Comparison of ENCODE assay signal across 9 cellular contexts in the genomic region with DNA sequence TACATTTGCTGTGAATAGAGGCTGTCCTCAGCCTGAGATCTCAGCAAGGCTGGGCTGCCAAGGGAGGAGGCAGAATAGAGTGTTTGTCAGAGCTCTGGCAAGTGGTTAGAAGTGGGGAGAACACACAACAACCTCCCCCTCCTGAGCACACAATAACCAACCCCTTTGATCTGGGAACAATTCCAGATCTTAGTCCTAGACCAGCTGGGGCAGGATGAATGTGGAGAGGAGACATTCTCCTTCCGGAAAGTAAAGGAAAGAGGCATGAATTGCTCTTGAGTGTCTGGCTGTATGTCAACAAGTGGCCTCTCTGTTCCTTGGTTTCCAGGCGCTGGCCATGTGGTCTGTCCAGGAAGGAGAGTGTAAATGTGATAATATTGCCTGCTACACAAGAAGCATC.
DNase-seq lines count a peak whose midpoint lies in the region; ATAC-seq, FAIRE-seq and TF ChIP-seq lines count a peak whose summit lies in the region.
"Had no signal": no experiment of that assay in that cellular context is flagged by ENCODE, and none has a peak within 500 bp of the region (broad histone marks: within the 10 kb centered on the region; RNA-seq: fewer than 3 reads in every experiment).

No MANE protein-coding gene starts in this region.

- ATAC-seq in HG03342 (IDR thresholded peaks at IDR 0.05; ENCODE audit: unreplicated experiment) (peak; percentile 11), HG02642 (IDR thresholded peaks at IDR 0.05; ENCODE audit: poor library complexity, unreplicated experiment) (no peak), GM21390 (IDR thresholded peaks at IDR 0.05; ENCODE audit: unreplicated experiment) (no peak)

- H3K27ac ChIP-seq in astrocyte (ENCODE audit: low read depth, low read length) (no peak overlapping the region), mesendoderm (ENCODE audit: low read depth, low read length) (no peak overlapping the region), ascending aorta (no peak overlapping the region)

- H3K79me2 ChIP-seq in astrocyte (ENCODE audit: insufficient read depth, low read length) (no peaks in the 10 kb centered on the region), mesendoderm (ENCODE audit: control insufficient read depth, insufficient read depth, low read length) (no peaks in the 10 kb centered on the region)

- H3K36me3 Mint-ChIP-seq in astrocyte (ENCODE audit: low read depth, unreplicated experiment) = no peaks in the 10 kb centered on the region

- peaks cover 6% of the 10 kb centered on the region for H3K4me1 Mint-ChIP-seq in astrocyte (ENCODE audit: low read depth, unreplicated experiment)

- no peak overlapping the region for H3K4me3 Mint-ChIP-seq in astrocyte (ENCODE audit: unreplicated experiment)
- H3K4me3 Mint-ChIP-seq: activated naive CD8-positive, alpha-beta T cell had no signal

- no peak overlapping the region for H4K8ac ChIP-seq in mesendoderm (ENCODE audit: low read depth, low read length)

- TF ChIP-seq CTCF in astrocyte (IDR thresholded peaks at IDR 0.05; ENCODE audit: insufficient read depth, low read depth, low read length) = no peak
- no peak for TF ChIP-seq CTCF in ascending aorta (IDR thresholded peaks at IDR 0.05)

- no peak overlapping the region for H3K4ac ChIP-seq in mesendoderm (ENCODE audit: low read depth, low read length)

- DNase-seq in DMS153 treated with DMSO at 0.1 percent for 48 hours (lab: John Stamatoyannopoulos, UW; ENCODE audit: unreplicated experiment) (peak; percentile 61), astrocyte (ENCODE audit: low read depth) (peak; percentile 44), mesendoderm (no peak), ascending aorta (ENCODE audit: low spot score in 2 of 2) (no peak), HPDE6-E6E7 (ENCODE audit: extremely low spot score) (no peak)

- H3K4me1 ChIP-seq in astrocyte (ENCODE audit: insufficient read depth, low read length) (no peaks in the 10 kb centered on the region), mesendoderm (ENCODE audit: control insufficient read depth, low read depth, low read length) (no peaks in the 10 kb centered on the region), ascending aorta (no peaks in the 10 kb centered on the region)

- H2AFZ ChIP-seq in astrocyte (ENCODE audit: low read depth, low read length) = peak overlapping the region; percentile 13

- no peak overlapping the region for H2BK15ac ChIP-seq in mesendoderm (replicated peaks; ENCODE audit: low read depth)

- no peaks in the 10 kb centered on the region for H3K79me1 ChIP-seq in mesendoderm (ENCODE audit: low read length)

- H3K9me3 ChIP-seq in astrocyte (ENCODE audit: insufficient read depth, low read depth, low read length) (no peaks in the 10 kb centered on the region), ascending aorta (no peaks in the 10 kb centered on the region)

- no peak overlapping the region for H3K27ac Mint-ChIP-seq in astrocyte (ENCODE audit: unreplicated experiment)
- H3K27ac Mint-ChIP-seq: activated naive CD8-positive, alpha-beta T cell had no signal

- H2BK120ac ChIP-seq in mesendoderm (ENCODE audit: low read depth, low read length) = no peak overlapping the region

- H3K36me3 ChIP-seq in astrocyte (ENCODE audit: insufficient read depth, low read length) = no peaks in the 10 kb centered on the region
- H3K36me3 ChIP-seq in mesendoderm (ENCODE audit: control insufficient read depth, insufficient read depth, low read length) = no peaks in the 10 kb centered on the region
- H3K36me3 ChIP-seq in ascending aorta = no peaks in the 10 kb centered on the region

- no peak overlapping the region for H3K9ac ChIP-seq in astrocyte (ENCODE audit: low read length)
- H3K9ac ChIP-seq in mesendoderm (ENCODE audit: low read length) = no peak overlapping the region

- H3K4me2 ChIP-seq in astrocyte (ENCODE audit: low read length) = peak overlapping the region; percentile 20
- H3K4me2 ChIP-seq in mesendoderm (ENCODE audit: low read length) = no peak overlapping the region

- no peak overlapping the region for H3K56ac ChIP-seq in mesendoderm (ENCODE audit: low read length)

- no CpG with 5 or more reads among the region's 2 CpGs for WGBS in mesendoderm (ENCODE audit: extremely low coverage, insufficient coverage, low lambda C conversion rate)

- H4K20me1 ChIP-seq in astrocyte (ENCODE audit: insufficient read depth, low read length) = no peaks in the 10 kb centered on the region

- peak overlapping the region; percentile 25 for H3K18ac ChIP-seq in mesendoderm (ENCODE audit: low read length)

- H3K27me3 ChIP-seq in astrocyte (ENCODE audit: insufficient read depth, low read length) = no peaks in the 10 kb centered on the region
- no peaks in the 10 kb centered on the region for H3K27me3 ChIP-seq in mesendoderm (ENCODE audit: insufficient read depth, low read length, poor library complexity)
- H3K27me3 ChIP-seq in ascending aorta = no peaks in the 10 kb centered on the region

- no peak for FAIRE-seq in astrocyte (lab: Jason Lieb, UNC)

- H2AK5ac ChIP-seq in mesendoderm (ENCODE audit: low read length) = no peak overlapping the region

- no peak overlapping the region for H2BK5ac ChIP-seq in mesendoderm (ENCODE audit: low read length)

- H3K4me3 ChIP-seq in astrocyte (ENCODE audit: insufficient read depth, low read depth, low read length) (no peak overlapping the region), mesendoderm (ENCODE audit: low read length) (no peak overlapping the region), ascending aorta (no peak overlapping the region)

- H3K9me3 Mint-ChIP-seq in astrocyte (ENCODE audit: unreplicated experiment) = peaks cover 17% of the 10 kb centered on the region

- H3K27me3 Mint-ChIP-seq in astrocyte (ENCODE audit: low read depth, unreplicated experiment) = no peaks in the 10 kb centered on the region

- intact Hi-C loops in ascending aorta (cut with DNase I) = no loop called here

- no peak overlapping the region for H3K23ac ChIP-seq in mesendoderm (ENCODE audit: low read length)

- H4K5ac ChIP-seq in mesendoderm (ENCODE audit: low read length) = no peak overlapping the region

Comparison
In these comparisons a context has a peak if more than half of its experiments do, and no peak if none do; other contexts are left out.
1. DNase-seq: peak in DMS153 treated with DMSO at 0.1 percent for 48 hours (single experiment) and astrocyte (single experiment); none in mesendoderm (single experiment), ascending aorta (0 of 2) and HPDE6-E6E7 (single experiment).